Comparison of ENCODE assay signal across 16 cellular contexts in the genomic region with DNA sequence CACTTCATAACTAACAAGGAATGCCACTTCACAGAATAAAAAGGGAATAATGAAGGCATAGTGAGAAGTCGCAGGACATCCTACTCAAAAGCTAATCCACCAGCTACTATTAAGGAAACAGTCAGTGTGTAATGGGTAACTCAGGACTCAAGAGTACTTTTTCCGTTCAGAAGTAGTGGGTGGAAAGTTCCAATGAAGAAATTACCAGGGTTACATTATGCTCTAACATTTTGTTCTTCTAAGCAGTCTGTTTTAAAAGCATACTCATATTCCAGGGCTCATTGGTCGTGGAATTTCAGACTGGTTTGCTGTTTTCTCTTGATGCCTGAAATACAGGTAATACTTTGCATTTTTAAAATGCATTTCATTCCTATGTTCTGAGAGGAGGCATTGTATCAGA.
DNase-seq lines count a peak whose midpoint lies in the region; ATAC-seq and TF ChIP-seq lines count a peak whose summit lies in the region.
"Had no signal": no experiment of that assay in that cellular context is flagged by ENCODE, and none has a peak within 500 bp of the region (broad histone marks: within the 10 kb centered on the region; RNA-seq: fewer than 3 reads in every experiment).

No MANE protein-coding gene starts in this region.

- H3K36me3 ChIP-seq in mammary epithelial cell (ENCODE audit: insufficient read depth, low read length): no peaks in the 10 kb centered on the region
- H3K36me3 ChIP-seq in breast epithelium: no peaks in the 10 kb centered on the region
- no peaks in the 10 kb centered on the region for H3K36me3 ChIP-seq in upper lobe of right lung
- H3K36me3 ChIP-seq: BLaER1 treated with 17β-estradiol and CSF1 and Interleukin-3, amounts not matched to agents 10 nM and 100 nM had no signal

- CTCF ChIA-PET in mammary epithelial cell (lab: Charles Lee; ENCODE audit: low non-redundant PET): no interaction called here

- H3K9ac ChIP-seq in mammary epithelial cell (ENCODE audit: insufficient read depth, low read length): no peak overlapping the region
- H3K9ac ChIP-seq: BLaER1 treated with 17β-estradiol and CSF1 and Interleukin-3, amounts not matched to agents 10 nM and 100 nM had no signal

- 49% methylated on average over 3 of the region's 3 CpGs for WGBS in mammary epithelial cell (ENCODE audit: low coverage, missing lambda C conversion rate)

- in situ Hi-C loops in mammary epithelial cell (cut with MboI; ENCODE audit: low sequenced_read_pairs in 2 of 2): no loop called here
- in situ Hi-C loops in astrocyte of the spinal cord (cut with HindIII; ENCODE audit: low sequenced_read_pairs): no loop called here

- intact Hi-C loops in mammary epithelial cell (cut with micrococcal nuclease): loop anchor here (5.0 to 10.0 kb wide), 2 partner anchors 62 to 734 kb away; no protein-coding TSS in a partner anchor
- intact Hi-C loops in breast epithelium (cut with DNase I; ENCODE audit: low total_unique reads): no loop called here
- intact Hi-C loops in upper lobe of right lung (cut with DNase I): no loop called here
- intact Hi-C loops in posterior vena cava (cut with DNase I): no loop called here

- H3K27ac ChIP-seq in mammary epithelial cell (ENCODE audit: insufficient read depth, low read depth, low read length) (no peak overlapping the region), breast epithelium (peak overlapping the region in 1 of 2 donors; percentile 3), upper lobe of right lung (no peak overlapping the region)
- H3K27ac ChIP-seq: BLaER1 treated with 17β-estradiol and CSF1 and Interleukin-3, amounts not matched to agents 10 nM and 100 nM; PC-9 had no signal

- DNase-seq in mammary epithelial cell (no peak), breast epithelium (ENCODE audit: low spot score in 2 of 2) (no peak), astrocyte of the spinal cord (ENCODE audit: low read depth, low spot score) (peak; percentile 6), left kidney (ENCODE audit: low read depth, low spot score) (peak; percentile 11), upper lobe of right lung (no peak), foreskin fibroblast (no peak), posterior vena cava (ENCODE audit: low spot score) (no peak), foreskin melanocyte (no peak)
- DNase-seq: CD8-positive, alpha-beta T cell; DMS53; NCI-H1417 treated with DMSO at 0.1 percent for 48 hours; NCI-H187 treated with DMSO at 0.1 percent for 48 hours; NCI-H2171; NCI-H526; PC-9 had no signal

- no peaks in the 10 kb centered on the region for H3K79me2 ChIP-seq in mammary epithelial cell (ENCODE audit: insufficient read depth, low read length)

- no peak for TF ChIP-seq CTCF in mammary epithelial cell (conservative IDR thresholded peaks at IDR 0.05 in 1 of 2, IDR thresholded peaks at IDR 0.05 in 1 of 2; ENCODE audit: extremely low read depth in 1 of 2, insufficient read depth in 1 of 2, low read depth in 1 of 2, low read length in 2 of 2)
- TF ChIP-seq CTCF in breast epithelium (IDR thresholded peaks at IDR 0.05): no peak
- TF ChIP-seq CTCF in astrocyte of the spinal cord (IDR thresholded peaks at IDR 0.05; ENCODE audit: low read depth, low read length): no peak
- no peak for TF ChIP-seq CTCF in upper lobe of right lung (IDR thresholded peaks at IDR 0.05)
- no peak for TF ChIP-seq CTCF in foreskin fibroblast (IDR thresholded peaks at IDR 0.05; ENCODE audit: low read depth, low read length)

- ATAC-seq in upper lobe of right lung: peak; percentile 13
- ATAC-seq: CD8-positive, alpha-beta T cell had no signal

- peak overlapping the region; percentile 68 for H2AFZ ChIP-seq in mammary epithelial cell (ENCODE audit: low read depth, low read length)
- H2AFZ ChIP-seq: PC-9 had no signal

- dilution Hi-C loops in mammary epithelial cell (cut with HindIII; ENCODE audit: low sequenced_read_pairs): loop anchor here (5.0 kb wide), 1 partner anchor 752 kb away; no protein-coding TSS in a partner anchor

- H3K4me3 ChIP-seq in mammary epithelial cell (replicated peaks in 1 of 3; ENCODE audit: insufficient read depth in 1 of 3, low read depth in 2 of 3, low read length in 3 of 3) (no peak overlapping the region), breast epithelium (no peak overlapping the region), astrocyte of the spinal cord (ENCODE audit: low read depth, low read length) (no peak overlapping the region), upper lobe of right lung (no peak overlapping the region), foreskin fibroblast (ENCODE audit: low read depth in 1 of 2, low read length in 2 of 2) (no peak overlapping the region)
- H3K4me3 ChIP-seq: BLaER1 treated with 17β-estradiol and CSF1 and Interleukin-3, amounts not matched to agents 10 nM and 100 nM; PC-9 had no signal

- no peaks in the 10 kb centered on the region for H3K9me3 ChIP-seq in mammary epithelial cell (replicated peaks; ENCODE audit: insufficient read depth, low read length)
- no peaks in the 10 kb centered on the region for H3K9me3 ChIP-seq in breast epithelium
- no peaks in the 10 kb centered on the region for H3K9me3 ChIP-seq in upper lobe of right lung

- BruUV-seq in mammary epithelial cell (replicated peaks; lab: Mats Ljungman, UMichigan): no TSS peak

- no peaks in the 10 kb centered on the region for H4K20me1 ChIP-seq in mammary epithelial cell (ENCODE audit: insufficient read depth, low read length)
- H4K20me1 ChIP-seq: BLaER1 treated with 17β-estradiol and CSF1 and Interleukin-3, amounts not matched to agents 10 nM and 100 nM had no signal

- H3K4me2 ChIP-seq in mammary epithelial cell (ENCODE audit: insufficient read depth, low read depth, low read length): no peak overlapping the region
- H3K4me2 ChIP-seq: BLaER1 treated with 17β-estradiol and CSF1 and Interleukin-3, amounts not matched to agents 10 nM and 100 nM; PC-9 had no signal

- TF ChIP-seq POLR2A in breast epithelium (IDR thresholded peaks at IDR 0.05): no peak

- H3K4me1 ChIP-seq in mammary epithelial cell (ENCODE audit: insufficient read depth, low read length) (peaks cover 61% of the 10 kb centered on the region), breast epithelium (no peaks in the 10 kb centered on the region), upper lobe of right lung (no peaks in the 10 kb centered on the region)

- H3K27me3 ChIP-seq in mammary epithelial cell (ENCODE audit: insufficient read depth, low read length): no peaks in the 10 kb centered on the region
- no peaks in the 10 kb centered on the region for H3K27me3 ChIP-seq in breast epithelium
- no peaks in the 10 kb centered on the region for H3K27me3 ChIP-seq in upper lobe of right lung
- H3K27me3 ChIP-seq: BLaER1 treated with 17β-estradiol and CSF1 and Interleukin-3, amounts not matched to agents 10 nM and 100 nM had no signal

Comparison
In these comparisons a context has a peak if more than half of its experiments do, and no peak if none do; other contexts are left out.
1. DNase-seq: peak in astrocyte of the spinal cord (single experiment) and left kidney (single experiment); none in mammary epithelial cell (single experiment), breast epithelium (0 of 2), upper lobe of right lung (single experiment), foreskin fibroblast (0 of 2), posterior vena cava (single experiment) and foreskin melanocyte (single experiment).